In the genomic region with DNA sequence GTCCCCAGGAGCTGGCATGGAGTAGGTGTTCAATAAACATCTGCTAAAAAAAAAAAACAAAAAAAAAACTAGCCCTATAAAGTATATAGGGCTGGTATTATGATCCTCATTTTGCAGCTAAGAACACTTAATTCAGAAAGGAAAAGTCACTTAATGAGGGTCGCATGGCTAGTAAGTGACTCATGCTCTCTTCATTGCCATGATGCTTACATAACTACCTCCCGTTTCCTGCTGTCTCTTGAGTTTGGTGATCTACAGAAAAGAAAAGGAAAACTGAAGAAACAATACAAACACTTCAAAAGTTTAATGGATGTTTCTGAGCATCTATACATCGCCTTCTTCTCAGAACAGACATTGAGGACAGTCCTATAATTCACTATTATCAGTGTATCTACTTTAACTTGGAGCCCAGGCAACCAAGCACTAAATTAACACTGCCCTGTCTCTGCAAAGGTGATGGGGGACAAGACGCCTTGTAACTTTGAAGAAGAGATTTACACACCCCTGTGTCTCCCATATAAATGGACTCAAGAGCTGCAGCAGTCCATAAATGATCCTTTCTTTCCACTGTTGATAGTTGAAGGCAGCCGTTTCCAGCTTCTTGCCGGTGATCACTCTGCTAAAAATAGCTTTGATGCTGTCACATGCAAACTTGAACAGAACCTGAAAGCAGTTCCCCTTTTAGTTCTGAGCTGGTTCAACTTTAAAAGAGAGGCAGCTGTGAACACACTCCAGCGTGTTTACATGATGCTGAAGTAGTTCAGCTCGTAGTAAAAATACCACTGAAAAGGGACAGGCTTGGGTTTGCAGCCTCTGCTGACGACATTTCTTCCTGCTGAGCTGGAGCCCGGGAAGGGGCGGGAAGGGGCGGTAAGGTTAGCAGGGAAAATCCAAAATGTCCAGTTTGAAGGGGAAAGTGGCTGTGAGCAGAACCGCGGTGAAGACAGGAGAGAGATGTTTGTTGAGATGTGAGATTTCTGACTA, we compare ENCODE assay signal across 8 cellular contexts.
DNase-seq lines count a peak whose midpoint lies in the region; ATAC-seq and TF ChIP-seq lines count a peak whose summit lies in the region.

No MANE protein-coding gene starts in this region.

- H3K4me3 ChIP-seq in GM12875 (ENCODE audit: low read depth, low read length) (peak overlapping the region; percentile 18), HUES64 (ENCODE audit: low read length) (no peak overlapping the region), lung (no peak overlapping the region), suprapubic skin (peak overlapping the region; percentile 7)

- H3K27ac Mint-ChIP-seq in dendritic cell treated with granulocyte-macrophage colony-stimulating factor and Interleukin-4, amounts not matched to agents 40 ng/mL and 50 ng/mL, for 4 days, result peak overlapping the region; percentile 96

- H3K9me3 ChIP-seq in HUES64 (ENCODE audit: insufficient read depth, low read depth, low read length), result no peaks in the 10 kb centered on the region
- H3K9me3 ChIP-seq in lung (ENCODE audit: control insufficient read depth in 2 of 2, insufficient read depth in 1 of 2, low read length in 1 of 2), result no peaks in the 10 kb centered on the region
- no peaks in the 10 kb centered on the region for H3K9me3 ChIP-seq in suprapubic skin

- peaks cover 55% of the 10 kb centered on the region for H3K4me1 ChIP-seq in HUES64 (ENCODE audit: insufficient read depth, low read length)
- peaks cover 9 to 28% of the 10 kb centered on the region in 2 donors for H3K4me1 ChIP-seq in lung (ENCODE audit: control insufficient read depth in 2 of 2, insufficient read depth in 2 of 2, low read length in 2 of 2)
- H3K4me1 ChIP-seq in suprapubic skin, result peaks cover 39% of the 10 kb centered on the region

- no peak for TF ChIP-seq EP300 in suprapubic skin (IDR thresholded peaks at IDR 0.05)

- TF ChIP-seq CTCF in GM12875 (IDR thresholded peaks at IDR 0.05; ENCODE audit: borderline replicate concordance, insufficient read depth, low read depth, low read length) (no peak), lung (IDR thresholded peaks at IDR 0.05; ENCODE audit: control extremely low read depth, extremely low read depth) (no peak), suprapubic skin (IDR thresholded peaks at IDR 0.05) (no peak)

- H3K4me3 Mint-ChIP-seq in dendritic cell treated with granulocyte-macrophage colony-stimulating factor and Interleukin-4, amounts not matched to agents 40 ng/mL and 50 ng/mL, for 4 days, result peak overlapping the region; percentile 78

- TF ChIP-seq POLR2A in suprapubic skin (IDR thresholded peaks at IDR 0.05), result no peak

- 41% methylated on average over 14 of the region's 14 CpGs for WGBS in HUES64
- WGBS in lung, 2 donors, result 2 to 9% methylated on average over 14 of the region's 14 CpGs
- 24% methylated on average over 13 of the region's 14 CpGs for WGBS in suprapubic skin

- H3K27me3 ChIP-seq in HUES64 (ENCODE audit: insufficient read depth, low read length), result no peaks in the 10 kb centered on the region
- H3K27me3 ChIP-seq in lung (ENCODE audit: control insufficient read depth, insufficient read depth), result no peaks in the 10 kb centered on the region
- no peaks in the 10 kb centered on the region for H3K27me3 ChIP-seq in suprapubic skin

- H3K9ac ChIP-seq in HUES64 (ENCODE audit: low read depth, low read length), result no peak overlapping the region; the same call in 1 of the 2 replicates

- no peaks in the 10 kb centered on the region for H3K9me3 Mint-ChIP-seq in dendritic cell treated with granulocyte-macrophage colony-stimulating factor and Interleukin-4, amounts not matched to agents 40 ng/mL and 50 ng/mL, for 4 days

- H3K27ac ChIP-seq in HUES64 (ENCODE audit: low read depth, low read length) (peak overlapping the region; percentile 59), lung (ENCODE audit: low read depth in 1 of 2, low read length in 1 of 2) (peak overlapping the region; percentile 95), suprapubic skin (peak overlapping the region; percentile 66)

- intact Hi-C loops in dendritic cell treated with granulocyte-macrophage colony-stimulating factor and Interleukin-4, amounts not matched to agents 40 ng/mL and 50 ng/mL, for 4 days (cut with micrococcal nuclease), result loop anchor here (5.0 kb wide), 1 partner anchor 114 kb away; the partner anchor contains the start of gene FOXN3

- H3K36me3 Mint-ChIP-seq in dendritic cell treated with granulocyte-macrophage colony-stimulating factor and Interleukin-4, amounts not matched to agents 40 ng/mL and 50 ng/mL, for 4 days (ENCODE audit: low read depth), result peaks cover 41% of the 10 kb centered on the region

- DNase-seq in SHP77 (lab: John Stamatoyannopoulos, UW) (peak; percentile 95), lung (ENCODE audit: low spot score) (peak; percentile 50), suprapubic skin (ENCODE audit: low spot score in 2 of 2) (peak in 1 of 2 donors; percentile 76)
- DNase-seq in activated CD8-positive, alpha-beta memory T cell treated with anti-CD3 and anti-CD28 coated beads for 24 hours, result no peak

- ATAC-seq in GM21723 (IDR thresholded peaks at IDR 0.05; ENCODE audit: unreplicated experiment) (peak; percentile 60), lung (ENCODE audit: insufficient read depth, low FRiP score) (peak; percentile 76)

- H3K36me3 ChIP-seq in HUES64 (ENCODE audit: insufficient read depth, low read length) (no peaks in the 10 kb centered on the region), lung (ENCODE audit: control insufficient read depth in 2 of 2, insufficient read depth in 2 of 2, low read length in 2 of 2) (peaks cover 0 to 1% of the 10 kb centered on the region in 2 donors), suprapubic skin (no peaks in the 10 kb centered on the region)

- no peaks in the 10 kb centered on the region for H3K27me3 Mint-ChIP-seq in dendritic cell treated with granulocyte-macrophage colony-stimulating factor and Interleukin-4, amounts not matched to agents 40 ng/mL and 50 ng/mL, for 4 days

- peaks cover 64% of the 10 kb centered on the region for H3K4me1 Mint-ChIP-seq in dendritic cell treated with granulocyte-macrophage colony-stimulating factor and Interleukin-4, amounts not matched to agents 40 ng/mL and 50 ng/mL, for 4 days (ENCODE audit: low read depth)

Comparison
In these comparisons a context has a peak if more than half of its experiments do, and no peak if none do; other contexts are left out.
1. H3K4me3 ChIP-seq: peak in GM12875 (single experiment) and suprapubic skin (single experiment); none in HUES64 (single experiment) and lung (single experiment).
2. Peak in every context shown above with its lines, with median percentiles within 50 percentile points of each other: H3K27ac ChIP-seq.